In genomic region chr10:7583626-7584025, GRCh38 we compare ENCODE assay signal across 30 cellular contexts.
"Had no signal": no experiment of that assay in that cellular context is flagged by ENCODE, and none has a peak within 500 bp of the region (broad histone marks: within the 10 kb centered on the region; RNA-seq: fewer than 3 reads in every experiment).

No MANE protein-coding gene starts in this region.

- H3K4me1 Mint-ChIP-seq: activated CD4-positive, alpha-beta T cell treated with anti-CD3 and anti-CD28 coated beads, Interleukin-2, amount 10 ng/mL, durations not matched to agents 24 days and 14 days; brain; WTC11 had no signal

- H3K9me3 ChIP-seq: SJSA1 had no signal

- H3K27ac ChIP-seq: cardiac muscle cell, SJSA1 had no signal

- H3K27ac Mint-ChIP-seq: activated CD4-positive, alpha-beta T cell treated with anti-CD3 and anti-CD28 coated beads, Interleukin-2, amount 10 ng/mL, durations not matched to agents 24 days and 14 days; activated CD8-positive, alpha-beta memory T cell treated with anti-CD3 and anti-CD28 coated beads, Interleukin-2, amount 10 ng/mL, durations not matched to agents 7 days and 5 days; activated naive CD4-positive, alpha-beta T cell treated with anti-CD3 and anti-CD28 coated beads, Interleukin-2, amount 50 U/mL, for 72 hours; activated naive CD8-positive, alpha-beta T cell treated with anti-CD3 and anti-CD28 coated beads, Interleukin-2, amount 50 U/mL, for 24 hours; brain; T-helper 1 cell treated with Interleukin-12 subunit alpha and Interleukin-12 subunit beta and Interleukin-4 antibody, amounts not matched to agents 30 μg/mL and 1 μg/mL, for 36 hours; WTC11 had no signal

- H3K27me3 Mint-ChIP-seq: activated naive CD8-positive, alpha-beta T cell treated with anti-CD3 and anti-CD28 coated beads, Interleukin-2, amount 50 U/mL, for 24 hours had no signal

- DNase-seq: activated CD4-positive, alpha-beta T cell treated with anti-CD3 and anti-CD28 coated beads for 1 hour; activated CD4-positive, alpha-beta T cell treated with anti-CD3 and anti-CD28 coated beads, Interleukin-2, amount 10 ng/mL, durations not matched to agents 24 days and 14 days; activated CD4-positive, alpha-beta T cell treated with anti-CD3 and anti-CD28 coated beads, Interleukin-2, amount 50 U/mL, for 48 hours; activated CD8-positive, alpha-beta memory T cell treated with anti-CD3 and anti-CD28 coated beads, Interleukin-2, amount 10 ng/mL, durations not matched to agents 7 days and 5 days; activated effector memory CD4-positive, alpha-beta T cell treated with anti-CD3 and anti-CD28 coated beads, Interleukin-2, amount 50 U/mL, for 16 hours; activated naive CD4-positive, alpha-beta T cell treated with Interleukin-2 at 50 U/mL for 16 hours; activated naive CD8-positive, alpha-beta T cell treated with anti-CD3 and anti-CD28 coated beads, Interleukin-2, amount 50 U/mL, for 24 hours; activated T-cell treated with anti-CD3 and anti-CD28 coated beads, Interleukin-2, amount 50 U/mL, for 4 hours; amniotic stem cell; Karpas-422; MM.1S; NCI-H1105; NCI-H1436; NCI-H1694 treated with DMSO at 0.1 percent for 48 hours; NCI-H2029 treated with DMSO at 0.1 percent for 48 hours; NCI-H510A treated with DMSO at 0.1 percent for 48 hours; NCI-H69; NK-92 treated with Interleukin-12 subunit alpha and Interleukin-12 subunit beta, amount 100 ng/mL, for 24 hours; OCI-M1; RPMI8226; SHP77 had no signal

- H3K4me1 ChIP-seq: SJSA1 had no signal

- H3K27me3 ChIP-seq: cardiac muscle cell, SJSA1 had no signal

- H3K9me3 Mint-ChIP-seq: activated CD4-positive, alpha-beta T cell treated with anti-CD3 and anti-CD28 coated beads, Interleukin-2, amount 10 ng/mL, durations not matched to agents 24 days and 14 days; activated naive CD4-positive, alpha-beta T cell treated with anti-CD3 and anti-CD28 coated beads, Interleukin-2, amount 50 U/mL, for 72 hours; activated naive CD8-positive, alpha-beta T cell treated with anti-CD3 and anti-CD28 coated beads, Interleukin-2, amount 50 U/mL, for 24 hours; activated T-cell treated with anti-CD3 and anti-CD28 coated beads, Interleukin-2, amount 50 U/mL, for 4 hours; T-helper 1 cell treated with Interleukin-12 subunit alpha and Interleukin-12 subunit beta and Interleukin-4 antibody, amounts not matched to agents 30 μg/mL and 1 μg/mL, for 36 hours; WTC11 had no signal

- H3K4me3 ChIP-seq: cardiac muscle cell, K562, SJSA1 had no signal

- H3K4me3 Mint-ChIP-seq: activated CD4-positive, alpha-beta T cell treated with anti-CD3 and anti-CD28 coated beads, Interleukin-2, amount 10 ng/mL, durations not matched to agents 24 days and 14 days; activated CD8-positive, alpha-beta memory T cell treated with anti-CD3 and anti-CD28 coated beads, Interleukin-2, amount 10 ng/mL, durations not matched to agents 7 days and 5 days; activated naive CD8-positive, alpha-beta T cell treated with anti-CD3 and anti-CD28 coated beads, Interleukin-2, amount 50 U/mL, for 24 hours; activated T-cell treated with anti-CD3 and anti-CD28 coated beads, Interleukin-2, amount 50 U/mL, for 4 hours; brain; T-helper 1 cell treated with Interleukin-12 subunit alpha and Interleukin-12 subunit beta and Interleukin-4 antibody, amounts not matched to agents 30 μg/mL and 1 μg/mL, for 36 hours; WTC11 had no signal

- ATAC-seq: activated CD8-positive, alpha-beta memory T cell treated with anti-CD3 and anti-CD28 coated beads, Interleukin-2, amount 10 ng/mL, durations not matched to agents 7 days and 5 days; activated naive CD4-positive, alpha-beta T cell treated with anti-CD3 and anti-CD28 coated beads, Interleukin-2, amount 50 U/mL, for 72 hours; activated naive CD8-positive, alpha-beta T cell treated with anti-CD3 and anti-CD28 coated beads, Interleukin-2, amount 50 U/mL, for 24 hours; activated T-cell treated with anti-CD3 and anti-CD28 coated beads, Interleukin-2, amount 50 U/mL, for 4 hours; K562; Panc1; SK-N-SH treated with all-trans-retinoic acid at 6 μM for 48 hours; WTC11 had no signal

- H3K36me3 ChIP-seq: cardiac muscle cell, SJSA1 had no signal

- H3K36me3 Mint-ChIP-seq: activated CD8-positive, alpha-beta memory T cell treated with anti-CD3 and anti-CD28 coated beads, Interleukin-2, amount 10 ng/mL, durations not matched to agents 7 days and 5 days; activated naive CD4-positive, alpha-beta T cell treated with anti-CD3 and anti-CD28 coated beads, Interleukin-2, amount 50 U/mL, for 72 hours; brain; WTC11 had no signal
